ENCODE assay signal across 9 cellular contexts in the genomic region with DNA sequence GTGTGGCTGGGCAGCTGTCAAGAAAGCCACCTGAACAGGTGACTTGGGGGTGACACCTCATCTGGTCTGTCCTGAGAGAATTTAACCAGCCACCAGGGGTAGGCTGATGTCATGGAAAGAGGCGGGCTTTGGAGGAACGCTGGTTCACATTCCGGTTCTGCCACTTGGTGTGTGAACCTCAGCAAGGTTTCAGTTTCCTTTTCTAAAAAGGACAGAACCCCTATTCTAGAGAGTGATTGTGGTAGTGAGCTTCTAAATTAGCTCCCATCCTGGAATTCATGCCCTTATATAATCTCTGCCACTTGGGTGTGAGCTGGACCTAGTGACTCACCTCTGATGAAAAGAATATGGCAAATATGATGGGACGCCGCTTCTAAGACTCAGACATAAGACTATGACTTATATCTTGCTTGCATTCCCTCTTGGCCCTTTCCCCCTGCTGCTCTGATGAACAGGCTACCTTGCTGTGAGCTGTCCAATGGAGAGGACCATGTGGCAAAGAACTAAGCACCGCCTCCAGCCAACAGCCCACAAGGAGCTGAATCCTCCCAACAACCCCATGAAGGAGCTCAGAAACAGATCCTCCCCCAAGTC.
DNase-seq lines count a peak whose midpoint lies in the region; ATAC-seq and TF ChIP-seq lines count a peak whose summit lies in the region.
"Had no signal": no experiment of that assay in that cellular context is flagged by ENCODE, and none has a peak within 500 bp of the region (broad histone marks: within the 10 kb centered on the region; RNA-seq: fewer than 3 reads in every experiment).

No MANE protein-coding gene starts in this region.

- H3K4me3 Mint-ChIP-seq in natural killer cell treated with Interleukin-12 subunit alpha and Interleukin-12 subunit beta and Interleukin-15 and Interleukin-18, amount 100 ng/mL, for 72 hours = peak overlapping the region; percentile 25

- intact Hi-C loops in right cardiac atrium (cut with DNase I) = no loop called here

- H3K4me1 Mint-ChIP-seq in natural killer cell treated with Interleukin-12 subunit alpha and Interleukin-12 subunit beta and Interleukin-15 and Interleukin-18, amount 100 ng/mL, for 72 hours (ENCODE audit: low read depth in 2 of 2) = peaks cover 10 to 12% of the 10 kb centered on the region in 2 donors

- H3K9me3 ChIP-seq in tibial nerve (no peaks in the 10 kb centered on the region), right cardiac atrium (ENCODE audit: control insufficient read depth, low read length) (no peaks in the 10 kb centered on the region)

- H3K4me3 ChIP-seq in tibial nerve (no peak overlapping the region), right cardiac atrium (ENCODE audit: low read length) (no peak overlapping the region)

- DNase-seq in stimulated activated naive CD4-positive, alpha-beta T cell (lab: John Stamatoyannopoulos, UW) = peak in 4 of 6 experiments; percentile 6 to 45 (median 32)
- no peak for DNase-seq in stimulated activated naive CD4-positive, alpha-beta T cell treated with Interleukin-2 at 50 U/mL for 16 hours (lab: John Stamatoyannopoulos, UW)
- peak; percentile 20 for DNase-seq in activated CD8-positive, alpha-beta memory T cell treated with anti-CD3 and anti-CD28 coated beads, Interleukin-2, amount 50 U/mL, for 24 hours (ENCODE audit: extremely low read depth)
- no peak for DNase-seq in natural killer cell treated with Interleukin-12 subunit alpha and Interleukin-12 subunit beta and Interleukin-15 and Interleukin-18, amount 100 ng/mL, for 72 hours (ENCODE audit: low spot score)
- DNase-seq in tibial nerve (ENCODE audit: low spot score in 2 of 2) = no peak
- no peak for DNase-seq in right cardiac atrium
- no peak for DNase-seq in NCI-H187 treated with DMSO at 0.1 percent for 48 hours (lab: John Stamatoyannopoulos, UW)

- no peak for TF ChIP-seq EP300 in tibial nerve (IDR thresholded peaks at IDR 0.05)

- no peaks in the 10 kb centered on the region for H3K36me3 ChIP-seq in tibial nerve

- 73 to 82% methylated on average over 6 of the region's 6 CpGs for WGBS in tibial nerve, 2 donors
- WGBS in right cardiac atrium = 69% methylated on average over 6 of the region's 6 CpGs

- peaks cover 11 to 19% of the 10 kb centered on the region in 2 donors for H3K27me3 Mint-ChIP-seq in natural killer cell treated with Interleukin-12 subunit alpha and Interleukin-12 subunit beta and Interleukin-15 and Interleukin-18, amount 100 ng/mL, for 72 hours

- H3K9me3 Mint-ChIP-seq in natural killer cell treated with Interleukin-12 subunit alpha and Interleukin-12 subunit beta and Interleukin-15 and Interleukin-18, amount 100 ng/mL, for 72 hours = no peaks in the 10 kb centered on the region

- TF ChIP-seq POLR2A in tibial nerve (IDR thresholded peaks at IDR 0.05) = no peak

- H3K36me3 Mint-ChIP-seq in natural killer cell treated with Interleukin-12 subunit alpha and Interleukin-12 subunit beta and Interleukin-15 and Interleukin-18, amount 100 ng/mL, for 72 hours = no peaks in the 10 kb centered on the region

- no peak for TF ChIP-seq CTCF in tibial nerve (IDR thresholded peaks at IDR 0.05)

- H3K27ac ChIP-seq in tibial nerve (no peak overlapping the region), right cardiac atrium (ENCODE audit: low read length) (no peak overlapping the region)
- H3K27ac ChIP-seq: C4-2B had no signal

- H3K27ac Mint-ChIP-seq in natural killer cell treated with Interleukin-12 subunit alpha and Interleukin-12 subunit beta and Interleukin-15 and Interleukin-18, amount 100 ng/mL, for 72 hours = peak overlapping the region in 1 of 2 donors; percentile 43

- H3K27me3 ChIP-seq in tibial nerve (peaks cover 0 to 4% of the 10 kb centered on the region in 2 donors), right cardiac atrium (ENCODE audit: control insufficient read depth, insufficient read depth) (no peaks in the 10 kb centered on the region)

- H3K4me1 ChIP-seq in tibial nerve = no peaks in the 10 kb centered on the region
- H3K4me1 ChIP-seq in right cardiac atrium (ENCODE audit: control insufficient read depth, insufficient read depth, low read length) = no peaks in the 10 kb centered on the region

- ATAC-seq in HG03378 (IDR thresholded peaks at IDR 0.05; ENCODE audit: unreplicated experiment) (peak; percentile 81), right cardiac atrium (no peak)
- peak; percentile 77 to 79 for ATAC-seq in natural killer cell treated with Interleukin-12 subunit alpha and Interleukin-12 subunit beta and Interleukin-15 and Interleukin-18, amount 100 ng/mL, for 72 hours

Comparison
In these comparisons a context has a peak if more than half of its experiments do, and no peak if none do; other contexts are left out.
1. DNase-seq: peak in stimulated activated naive CD4-positive, alpha-beta T cell (4 of 6) and activated CD8-positive, alpha-beta memory T cell treated with anti-CD3 and anti-CD28 coated beads, Interleukin-2, amount 50 U/mL, for 24 hours (single experiment); none in stimulated activated naive CD4-positive, alpha-beta T cell treated with Interleukin-2 at 50 U/mL for 16 hours (single experiment), natural killer cell treated with Interleukin-12 subunit alpha and Interleukin-12 subunit beta and Interleukin-15 and Interleukin-18, amount 100 ng/mL, for 72 hours (single experiment), tibial nerve (0 of 2), right cardiac atrium (0 of 3) and NCI-H187 treated with DMSO at 0.1 percent for 48 hours (single experiment).
2. ATAC-seq: peak in HG03378 (single experiment) and natural killer cell treated with Interleukin-12 subunit alpha and Interleukin-12 subunit beta and Interleukin-15 and Interleukin-18, amount 100 ng/mL, for 72 hours (2 of 2); none in right cardiac atrium (0 of 2).